Comparison of ENCODE assay signal across 21 cellular contexts in the genomic region with DNA sequence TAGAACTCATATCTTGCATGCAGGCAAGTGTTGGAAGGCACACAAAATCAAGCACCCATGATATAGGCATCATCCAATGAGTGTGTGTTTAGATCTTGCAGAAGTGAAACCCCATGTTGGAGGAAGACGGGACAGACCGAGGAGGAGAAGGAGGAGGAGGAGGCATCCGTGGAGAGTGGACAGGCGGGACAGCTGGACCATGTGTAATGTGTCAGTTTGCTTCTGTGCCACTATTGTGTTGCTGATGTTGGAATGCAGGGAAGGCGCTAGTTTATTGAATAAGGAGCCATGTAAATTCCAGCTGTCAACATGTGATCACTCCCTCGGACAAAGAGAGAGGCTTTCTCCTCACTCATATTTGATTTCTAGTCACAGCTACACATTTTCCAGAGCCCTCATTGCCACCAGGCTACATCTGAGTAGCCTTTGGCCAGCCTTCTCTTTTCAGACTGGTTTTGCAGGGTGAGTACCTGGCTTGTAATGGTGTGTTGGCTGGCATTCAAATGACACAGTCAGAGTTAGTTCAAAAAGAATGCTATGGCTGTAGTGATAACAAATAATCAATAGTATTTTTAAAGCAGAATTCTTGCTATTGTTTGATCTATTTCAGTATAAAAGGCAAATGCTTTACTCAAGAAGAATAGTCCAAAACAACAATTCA.
A peak's percentile ranks its signal among the peaks of the same experiment; 100 is the strongest.
DNase-seq lines count a peak whose midpoint lies in the region; ATAC-seq and TF ChIP-seq lines count a peak whose summit lies in the region.
"Had no signal": no experiment of that assay in that cellular context is flagged by ENCODE, and none has a peak within 500 bp of the region (broad histone marks: within the 10 kb centered on the region; RNA-seq: fewer than 3 reads in every experiment).

No MANE protein-coding gene starts in this region.

- ATAC-seq in HG02678 (IDR thresholded peaks at IDR 0.05; ENCODE audit: unreplicated experiment), result no peak
- ATAC-seq: activated CD8-positive, alpha-beta T cell treated with anti-CD3 and anti-CD28 coated beads, Interleukin-2, amount 10 ng/mL, durations not matched to agents 7 days and 5 days; activated T-helper 17 cell treated with anti-CD3 and anti-CD28 coated beads, Interleukin-2, amount 50 U/mL, for 72 hours; mucosa of descending colon had no signal

- H4K8ac ChIP-seq in mesenchymal stem cell (ENCODE audit: low read length), result peak overlapping the region; percentile 19

- intact Hi-C loops in spleen (cut with DNase I; ENCODE audit: low total_unique reads), result no loop called here
- intact Hi-C loops in posterior cingulate gyrus (cut with DNase I), result loop anchor here (5.0 kb wide), 1 partner anchor 621 kb away; no protein-coding TSS in a partner anchor

- H3K4me3 Mint-ChIP-seq in endodermal cell, result no peak overlapping the region
- H3K4me3 Mint-ChIP-seq in activated T-cell treated with anti-CD3 and anti-CD28 coated beads, Interleukin-2, amount 50 U/mL, for 24 hours, result no peak overlapping the region
- H3K4me3 Mint-ChIP-seq: activated CD8-positive, alpha-beta T cell treated with anti-CD3 and anti-CD28 coated beads, Interleukin-2, amount 10 ng/mL, durations not matched to agents 7 days and 5 days; activated T-helper 17 cell treated with anti-CD3 and anti-CD28 coated beads, Interleukin-2, amount 50 U/mL, for 72 hours had no signal

- H2AFZ ChIP-seq in mesenchymal stem cell (ENCODE audit: low read depth, low read length), result no peak overlapping the region

- H3K9me3 ChIP-seq in endodermal cell (ENCODE audit: control insufficient read depth, low read length) (no peaks in the 10 kb centered on the region), mesenchymal stem cell (ENCODE audit: control insufficient read depth, low read length) (no peaks in the 10 kb centered on the region), spleen (no peaks in the 10 kb centered on the region)
- H3K9me3 ChIP-seq: BLaER1, colonic mucosa, heart left ventricle, mucosa of descending colon had no signal

- peaks cover 5% of the 10 kb centered on the region for H3K4me1 ChIP-seq in endodermal cell (ENCODE audit: control insufficient read depth, insufficient read depth, low read length)
- H3K4me1 ChIP-seq in mesenchymal stem cell (ENCODE audit: control insufficient read depth, insufficient read depth, low read depth, low read length), result no peaks in the 10 kb centered on the region
- peaks cover 4 to 21% (median 13%) of the 10 kb centered on the region in 6 donors for H3K4me1 ChIP-seq in spleen
- H3K4me1 ChIP-seq: BLaER1, colonic mucosa had no signal

- no peak overlapping the region for H2AK5ac ChIP-seq in mesenchymal stem cell (ENCODE audit: low read length, severe bottlenecking)

- no peaks in the 10 kb centered on the region for H3K27me3 ChIP-seq in endodermal cell (ENCODE audit: control insufficient read depth, insufficient read depth, low read length, poor library complexity, severe bottlenecking)
- no peaks in the 10 kb centered on the region for H3K27me3 ChIP-seq in mesenchymal stem cell (ENCODE audit: control insufficient read depth in 1 of 2, insufficient read depth in 1 of 2, low read length in 2 of 2)
- peaks cover 0 to 22% (median 0%) of the 10 kb centered on the region in 7 donors for H3K27me3 ChIP-seq in spleen (replicated peaks in 1 of 7)
- H3K27me3 ChIP-seq: BLaER1, colonic mucosa had no signal

- H3K9ac ChIP-seq in endodermal cell (ENCODE audit: extremely low read depth, low read length, poor library complexity, severe bottlenecking), result no peak overlapping the region
- no peak overlapping the region for H3K9ac ChIP-seq in mesenchymal stem cell (ENCODE audit: low read length)
- H3K9ac ChIP-seq: BLaER1 had no signal

- H3K27ac Mint-ChIP-seq in endodermal cell, result no peak overlapping the region
- H3K27ac Mint-ChIP-seq in activated T-cell treated with anti-CD3 and anti-CD28 coated beads, Interleukin-2, amount 50 U/mL, for 24 hours, result no peak overlapping the region
- H3K27ac Mint-ChIP-seq: activated CD8-positive, alpha-beta T cell treated with anti-CD3 and anti-CD28 coated beads, Interleukin-2, amount 10 ng/mL, durations not matched to agents 7 days and 5 days; activated T-helper 17 cell treated with anti-CD3 and anti-CD28 coated beads, Interleukin-2, amount 50 U/mL, for 72 hours had no signal

- H2BK15ac ChIP-seq in mesenchymal stem cell (ENCODE audit: low read depth, poor library complexity, severe bottlenecking), result peak overlapping the region; percentile 36

- H3K4me2 ChIP-seq in mesenchymal stem cell (ENCODE audit: low read length, poor library complexity, severe bottlenecking), result no peak overlapping the region
- H3K4me2 ChIP-seq: BLaER1 had no signal

- H2BK120ac ChIP-seq in mesenchymal stem cell (ENCODE audit: low read depth, low read length), result no peak overlapping the region

- peak overlapping the region; percentile 28 to 84 for H2BK12ac ChIP-seq in mesenchymal stem cell (ENCODE audit: low read length in 2 of 2)

- peak overlapping the region in 1 of 2 experiments; percentile 60 for H3K4ac ChIP-seq in mesenchymal stem cell (ENCODE audit: low read depth in 1 of 2, low read length in 2 of 2)

- no peaks in the 10 kb centered on the region for H3K9me3 Mint-ChIP-seq in endodermal cell
- no peaks in the 10 kb centered on the region for H3K9me3 Mint-ChIP-seq in activated T-cell treated with anti-CD3 and anti-CD28 coated beads, Interleukin-2, amount 50 U/mL, for 24 hours
- H3K9me3 Mint-ChIP-seq: activated T-helper 17 cell treated with anti-CD3 and anti-CD28 coated beads, Interleukin-2, amount 50 U/mL, for 72 hours had no signal

- H3K36me3 ChIP-seq in endodermal cell (ENCODE audit: control insufficient read depth, insufficient read depth, low read length) (no peaks in the 10 kb centered on the region), mesenchymal stem cell (ENCODE audit: control insufficient read depth in 1 of 2, insufficient read depth in 2 of 2, low read depth in 1 of 2, low read length in 2 of 2) (no peaks in the 10 kb centered on the region), spleen (no peaks in the 10 kb centered on the region)
- H3K36me3 ChIP-seq: BLaER1, colonic mucosa, heart left ventricle had no signal

- TF ChIP-seq CTCF in LNCaP clone FGC (IDR thresholded peaks at IDR 0.05; ENCODE audit: control insufficient read depth, extremely low read depth, insufficient read depth), result no peak
- TF ChIP-seq CTCF in endodermal cell (conservative IDR thresholded peaks at IDR 0.05), result no peak
- no peak for TF ChIP-seq CTCF in spleen (IDR thresholded peaks at IDR 0.05 in 8 of 11, conservative IDR thresholded peaks at IDR 0.05 in 3 of 11)

- no peak overlapping the region for H3K23ac ChIP-seq in mesenchymal stem cell (ENCODE audit: low read length in 2 of 2)

- H3K14ac ChIP-seq in mesenchymal stem cell (ENCODE audit: low read length in 2 of 2), result no peak overlapping the region

- TF ChIP-seq POLR2A in spleen (IDR thresholded peaks at IDR 0.05), result no peak

- H3K79me1 ChIP-seq in mesenchymal stem cell (replicated peaks; ENCODE audit: low read length, poor library complexity, severe bottlenecking), result no peaks in the 10 kb centered on the region

- DNase-seq in LNCaP clone FGC (ENCODE audit: low read depth), result peak; percentile 35
- no peak for DNase-seq in endodermal cell
- no peak for DNase-seq in mesenchymal stem cell
- no peak for DNase-seq in spleen
- DNase-seq in activated T-cell treated with anti-CD3 and anti-CD28 coated beads, Interleukin-2, amount 50 U/mL, for 24 hours, result no peak
- DNase-seq in NK-92 (lab: John Stamatoyannopoulos, UW; ENCODE audit: unreplicated experiment), result no peak
- DNase-seq in posterior cingulate gyrus, result no peak
- DNase-seq: activated CD8-positive, alpha-beta T cell treated with anti-CD3 and anti-CD28 coated beads, Interleukin-2, amount 10 ng/mL, durations not matched to agents 7 days and 5 days; amniotic stem cell; colonic mucosa; DMS53; heart left ventricle; islet precursor cell; Karpas-422; mucosa of descending colon; NCI-H1694; NCI-H524 treated with DMSO at 0.1 percent for 48 hours had no signal

- H4K91ac ChIP-seq in mesenchymal stem cell (ENCODE audit: low read length), result peak overlapping the region; percentile 9

- 85 to 87% methylated on average over 4 to 6 of the region's 6 CpGs for WGBS in endodermal cell (ENCODE audit: insufficient coverage in 1 of 2, insufficient read length in 1 of 2), 2 experiments
- 76% methylated on average over 4 of the region's 6 CpGs for WGBS in mesenchymal stem cell
- 70 to 84% (median 75%) methylated on average over 6 of the region's 6 CpGs for WGBS in spleen, 5 donors

- H2BK5ac ChIP-seq in mesenchymal stem cell (ENCODE audit: low read depth, low read length, poor library complexity, severe bottlenecking), result no peak overlapping the region

- H3K18ac ChIP-seq in mesenchymal stem cell (ENCODE audit: low read depth in 1 of 2, low read length in 2 of 2), result peak overlapping the region in 1 of 2 experiments; percentile 15

- no peaks in the 10 kb centered on the region for H3K27me3 Mint-ChIP-seq in endodermal cell (ENCODE audit: insufficient read depth)
- peaks cover 72% of the 10 kb centered on the region for H3K27me3 Mint-ChIP-seq in activated T-cell treated with anti-CD3 and anti-CD28 coated beads, Interleukin-2, amount 50 U/mL, for 24 hours

- H3K27ac ChIP-seq in endodermal cell (ENCODE audit: low read depth, low read length) (peak overlapping the region; percentile 57), mesenchymal stem cell (ENCODE audit: low read length, poor library complexity, severe bottlenecking) (no peak overlapping the region), spleen (peak overlapping the region in 7 of 8 donors; percentile 5 to 74 (median 39))
- H3K27ac ChIP-seq: BLaER1, colonic mucosa, epithelial cell of prostate had no signal

- peaks cover 18% of the 10 kb centered on the region for H3K4me1 Mint-ChIP-seq in endodermal cell
- peaks cover 3% of the 10 kb centered on the region for H3K4me1 Mint-ChIP-seq in activated T-cell treated with anti-CD3 and anti-CD28 coated beads, Interleukin-2, amount 50 U/mL, for 24 hours (ENCODE audit: low read depth)
- H3K4me1 Mint-ChIP-seq: activated T-helper 17 cell treated with anti-CD3 and anti-CD28 coated beads, Interleukin-2, amount 50 U/mL, for 72 hours had no signal

- H3K4me3 ChIP-seq in LNCaP clone FGC (ENCODE audit: low read depth, low read length), result no peak overlapping the region
- no peak overlapping the region for H3K4me3 ChIP-seq in endodermal cell (ENCODE audit: low read length)
- no peak overlapping the region for H3K4me3 ChIP-seq in mesenchymal stem cell (ENCODE audit: insufficient read depth in 1 of 2, low read depth in 1 of 2, low read length in 2 of 2)
- H3K4me3 ChIP-seq in spleen, result no peak overlapping the region
- H3K4me3 ChIP-seq: BLaER1, colonic mucosa, mucosa of descending colon had no signal

- no peaks in the 10 kb centered on the region for H3K36me3 Mint-ChIP-seq in endodermal cell (ENCODE audit: low read depth)
- no peaks in the 10 kb centered on the region for H3K36me3 Mint-ChIP-seq in activated T-cell treated with anti-CD3 and anti-CD28 coated beads, Interleukin-2, amount 50 U/mL, for 24 hours (ENCODE audit: low read depth)
